1 cellular context compared by ENCODE assay signal in genomic region chr20:676967-677366, GRCh38.
TF ChIP-seq lines count a peak whose summit lies in the region.

No MANE protein-coding gene starts in this region.

TF ChIP-seq in H1, 55 proteins besides CTCF, POLR2A, EP300 and RAD21:
- TF ChIP-seq RXRA (IDR thresholded peaks at IDR 0.05; ENCODE audit: insufficient read depth, low read depth, low read length): no peak
- TF ChIP-seq HDAC2 (IDR thresholded peaks at IDR 0.05; ENCODE audit: borderline replicate concordance in 1 of 2, low read depth in 2 of 2, low read length in 2 of 2): no peak
- no peak for TF ChIP-seq PHF8 (conservative IDR thresholded peaks at IDR 0.05; ENCODE audit: low read depth, low read length)
- no peak for TF ChIP-seq POU5F1 (IDR thresholded peaks at IDR 0.05; ENCODE audit: low read depth, low read length)
- TF ChIP-seq SAP30 (IDR thresholded peaks at IDR 0.05; ENCODE audit: insufficient read depth, insufficient replicate concordance, low read length): no peak
